25 cellular contexts compared by ENCODE assay signal in genomic region chr20:21388566-21388965, GRCh38. TPM values are rescaled to one million over a fixed set of nuclear protein-coding genes. Genes with fewer than 3 reads are reported as not detected.
"Had no signal": no experiment of that assay in that cellular context is flagged by ENCODE, and none has a peak within 500 bp of the region (broad histone marks: within the 10 kb centered on the region; RNA-seq: fewer than 3 reads in every experiment).

No MANE protein-coding gene starts in this region.

- H3K4me1 ChIP-seq: gastrocnemius medialis, prostate gland, tibial artery had no signal

- ATAC-seq: activated T-cell treated with anti-CD3 and anti-CD28 coated beads, Interleukin-2, amount 50 U/mL, for 4 hours; esophagus mucosa; gastrocnemius medialis had no signal

- H3K27ac ChIP-seq: gastrocnemius medialis, neutrophil, ovary, prostate gland, tibial artery had no signal

- H3K9me3 ChIP-seq: gastrocnemius medialis, neutrophil, ovary, prostate gland, tibial artery had no signal

- DNase-seq: activated CD4-positive, alpha-beta T cell treated with anti-CD3 and anti-CD28 coated beads for 4 hours; activated CD4-positive, alpha-beta T cell treated with anti-CD3 and anti-CD28 coated beads, Interleukin-2, amount 50 U/mL, for 48 hours; activated CD4-positive, CD25-positive, alpha-beta regulatory T cell; activated CD8-positive, alpha-beta memory T cell treated with anti-CD3 and anti-CD28 coated beads, Interleukin-2, amount 50 U/mL, for 48 hours; activated naive CD4-positive, alpha-beta T cell; activated T-cell treated with anti-CD3 and anti-CD28 coated beads, Interleukin-2, amount 50 U/mL, for 4 hours; central memory CD4-positive, alpha-beta T cell; dermis blood vessel endothelial cell; effector memory CD4-positive, alpha-beta T cell; gastrocnemius medialis; hypothalamus; ovary; stimulated activated CD4-positive, alpha-beta T cell treated with anti-CD3 and anti-CD28 coated beads, Interleukin-12 subunit alpha, Interleukin-12 subunit beta, amount 100 ng/mL, for 4 hours; stimulated activated CD4-positive, alpha-beta T cell treated with anti-CD3 and anti-CD28 coated beads, Interleukin-4, amount 100 ng/mL, for 4 hours; substantia nigra; tibial artery had no signal

- H3K4me3 ChIP-seq: gastrocnemius medialis, ovary, prostate gland, tibial artery had no signal

- FAIRE-seq: astrocyte had no signal

- H3K36me3 ChIP-seq: ovary, prostate gland had no signal

- H3K27me3 ChIP-seq: ovary had no signal

RNA-seq across cellular contexts. Expression of gene NKX2-4, which starts 8.8 kb away (rescaled TPM):
- total RNA-seq: activated CD8-positive, alpha-beta memory T cell treated with anti-CD3 and anti-CD28 coated beads for 36 hours; activated T-cell treated with anti-CD3 and anti-CD28 coated beads, Interleukin-2, amount 50 U/mL, for 4 hours; activated T-helper 2 cell treated with anti-CD3 and anti-CD28 coated beads, Interferon-gamma antibody, Interleukin-2, Interleukin-4, amounts not matched to agents 10 μg/mL and 5 μg/mL and 100 μg/mL, durations not matched to agents 14 hours and 24 hours and 36 hours; astrocyte; dermis blood vessel endothelial cell; esophagus mucosa; gastrocnemius medialis; lower leg skin; myocyte; ovary; ureter had no signal
- polyA plus RNA-seq: ovary had no signal
